Comparison of ENCODE assay signal across 7 cellular contexts in the genomic region with DNA sequence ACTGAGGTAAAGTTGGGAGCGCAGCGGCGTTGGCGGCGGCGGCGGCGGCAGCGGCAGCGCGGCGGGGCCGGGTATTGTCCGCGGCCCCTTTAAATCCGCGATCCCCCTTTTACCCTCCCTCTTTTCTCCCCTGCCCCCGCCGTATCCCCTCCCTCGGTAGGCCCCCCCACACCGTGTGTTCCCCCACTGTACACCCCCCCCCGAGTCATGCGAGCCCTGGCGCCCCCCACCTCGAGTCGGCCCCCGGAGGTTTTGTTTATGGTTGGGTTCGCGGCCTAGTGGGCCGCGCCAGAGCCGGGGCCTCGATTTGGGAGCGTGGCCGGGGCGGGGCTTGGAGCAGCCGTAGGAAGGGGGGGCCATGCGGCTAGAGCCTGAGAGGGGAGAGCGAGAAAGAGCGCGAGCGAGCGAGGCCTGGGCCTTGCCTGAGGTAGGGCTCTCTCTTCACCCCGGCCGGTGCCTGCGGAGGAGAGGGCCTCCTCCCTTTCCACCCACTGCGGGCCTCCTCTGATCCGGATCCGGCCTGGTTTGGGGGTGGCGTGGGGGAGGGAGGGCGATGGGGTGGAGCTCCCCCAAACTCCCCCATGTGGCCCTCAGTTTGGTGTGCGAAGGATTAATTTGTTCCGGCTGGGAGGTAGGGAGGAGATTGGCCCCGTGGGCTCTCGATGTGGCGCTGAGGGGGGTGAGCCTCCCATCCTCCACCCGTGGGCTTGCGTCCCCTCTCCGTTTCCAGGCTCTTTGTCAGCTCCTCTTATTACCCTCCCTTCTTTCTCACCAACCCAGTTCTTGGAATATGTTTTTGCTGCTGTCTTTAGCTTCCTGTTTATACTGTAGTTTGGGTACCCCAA. TPM values are rescaled to one million over a fixed set of nuclear protein-coding genes. Genes with fewer than 3 reads are reported as not detected.
DNase-seq lines count a peak whose midpoint lies in the region; TF ChIP-seq lines count a peak whose summit lies in the region.

No MANE protein-coding gene starts in this region.

- H3K36me3 ChIP-seq in muscle layer of duodenum (ENCODE audit: control insufficient read depth in 1 of 2, insufficient read depth in 2 of 2, low read length in 2 of 2), result peaks cover 14 to 21% of the 10 kb centered on the region in 2 donors

- POLR2A ChIA-PET in HEK293T (lab: Yijun Ruan, JAX), result interaction anchor here (0.6 to 2.7 kb wide), 20 partner anchors 9 to 587 kb away, joined by 3 to 14 read pairs (median 4); a partner anchor contains a TSS

- DNase-seq in HEK293T (ENCODE audit: extremely low spot score) (peak; percentile 41), NCI-H345 treated with DMSO at 0.1 percent for 48 hours (lab: John Stamatoyannopoulos, UW; ENCODE audit: unreplicated experiment) (peak; percentile 35), epithelial cell of proximal tubule (ENCODE audit: low read depth) (no peak)
- peak; percentile 83 for DNase-seq in activated CD8-positive, alpha-beta memory T cell treated with anti-CD3 and anti-CD28 coated beads, Interleukin-2, amount 50 U/mL, for 48 hours
- peak; percentile 22 for DNase-seq in stimulated activated CD8-positive, alpha-beta memory T cell treated with anti-CD3 and anti-CD28 coated beads, Interleukin-7, amount 100 ng/mL, for 24 hours (ENCODE audit: low read depth)

- no peak for TF ChIP-seq CTCF in epithelial cell of proximal tubule (conservative IDR thresholded peaks at IDR 0.05; ENCODE audit: low read depth, low read length)

- CTCF ChIA-PET in HEK293T (lab: Yijun Ruan, JAX), result no interaction called here

- no peaks in the 10 kb centered on the region for H3K27me3 ChIP-seq in muscle layer of duodenum (ENCODE audit: low read depth, low read length)

- H3K9me3 ChIP-seq in muscle layer of duodenum (ENCODE audit: control insufficient read depth in 1 of 2, low read length in 2 of 2), result no peaks in the 10 kb centered on the region

- TF ChIP-seq POLR2A in GM10847 (IDR thresholded peaks at IDR 0.05; ENCODE audit: extremely low read depth, insufficient read length), result peak; percentile 37

- H3K27ac ChIP-seq in muscle layer of duodenum (ENCODE audit: low read length), result peak overlapping the region; percentile 93

- H3K4me3 ChIP-seq in epithelial cell of proximal tubule (ENCODE audit: low read depth, low read length) (peak overlapping the region; percentile 71), muscle layer of duodenum (ENCODE audit: low read depth in 1 of 2, low read length in 2 of 2) (peak overlapping the region; percentile 74 to 82)

- H3K4me1 ChIP-seq in muscle layer of duodenum (ENCODE audit: control insufficient read depth in 1 of 2, insufficient read depth in 2 of 2, low read length in 2 of 2), result peaks cover 24 to 59% of the 10 kb centered on the region in 2 donors

TF ChIP-seq in HEK293T, 16 proteins besides CTCF, POLR2A, EP300 and RAD21:
- TF ChIP-seq SP1 (IDR thresholded peaks at IDR 0.05), result no peak
- TF ChIP-seq BHLHE40 (IDR thresholded peaks at IDR 0.05; ENCODE audit: borderline replicate concordance), result no peak
- TF ChIP-seq SUZ12 (IDR thresholded peaks at IDR 0.05), result no peak
- TF ChIP-seq NFRKB (IDR thresholded peaks at IDR 0.05), result 0 out of 2 replicates have a peak, but pooled peaks have one; percentile 43
- no peak; the same call in 1 of the 2 replicates for TF ChIP-seq L3MBTL2 (conservative IDR thresholded peaks at IDR 0.05)
- TF ChIP-seq FOXM1 (IDR thresholded peaks at IDR 0.05; ENCODE audit: borderline replicate concordance), result no peak
- TF ChIP-seq, protein P1, sequence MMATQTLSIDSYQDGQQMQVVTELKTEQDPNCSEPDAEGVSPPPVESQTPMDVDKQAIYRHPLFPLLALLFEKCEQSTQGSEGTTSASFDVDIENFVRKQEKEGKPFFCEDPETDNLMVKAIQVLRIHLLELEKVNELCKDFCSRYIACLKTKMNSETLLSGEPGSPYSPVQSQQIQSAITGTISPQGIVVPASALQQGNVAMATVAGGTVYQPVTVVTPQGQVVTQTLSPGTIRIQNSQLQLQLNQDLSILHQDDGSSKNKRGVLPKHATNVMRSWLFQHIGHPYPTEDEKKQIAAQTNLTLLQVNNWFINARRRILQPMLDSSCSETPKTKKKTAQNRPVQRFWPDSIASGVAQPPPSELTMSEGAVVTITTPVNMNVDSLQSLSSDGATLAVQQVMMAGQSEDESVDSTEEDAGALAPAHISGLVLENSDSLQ (IDR thresholded peaks at IDR 0.05), result no peak
- TF ChIP-seq LEF1 (IDR thresholded peaks at IDR 0.05; ENCODE audit: borderline replicate concordance), result no peak
TF ChIP-seq in HEK293T: peak in this region for 1.

RNA-seq across cellular contexts. Expression of a gene that starts 0.4 kb away (rescaled TPM):
- 56.4 and 74.7 TPM in 2 replicates for total RNA-seq in epithelial cell of proximal tubule

RNA-seq across cellular contexts. Expression of a gene that starts 15.1 kb away (rescaled TPM):
- total RNA-seq in epithelial cell of proximal tubule, result not detected in 2 replicates

RNA-seq across cellular contexts. Expression of a gene that starts 29.3 kb away (rescaled TPM):
- 569 and 700 TPM in 2 replicates for total RNA-seq in epithelial cell of proximal tubule

RNA-seq across cellular contexts. Expression of a gene that starts 51.2 kb away (rescaled TPM):
- 86.1 and 149 TPM in 2 replicates for total RNA-seq in epithelial cell of proximal tubule
